Comparison of ENCODE assay signal across 8 cellular contexts in genomic region chr1:209513226-209513625, GRCh38.
DNase-seq lines count a peak whose midpoint lies in the region; ATAC-seq, FAIRE-seq and TF ChIP-seq lines count a peak whose summit lies in the region.

No MANE protein-coding gene starts in this region.

- intact Hi-C loops in activated T-helper 2 cell treated with anti-CD3 and anti-CD28 coated beads, Interferon-gamma antibody, Interleukin-2, Interleukin-4, amounts not matched to agents 10 μg/mL and 5 μg/mL and 100 μg/mL, durations not matched to agents 14 hours and 24 hours and 36 hours (cut with micrococcal nuclease) = no loop called here

- H3K4me3 Mint-ChIP-seq in activated T-helper 2 cell treated with anti-CD3 and anti-CD28 coated beads, Interferon-gamma antibody, Interleukin-2, Interleukin-4, amounts not matched to agents 10 μg/mL and 5 μg/mL and 100 μg/mL, durations not matched to agents 14 hours and 24 hours and 36 hours (ENCODE audit: low read depth) = no peak overlapping the region
- no peak overlapping the region for H3K4me3 Mint-ChIP-seq in T-helper 17 cell
- no peak overlapping the region for H3K4me3 Mint-ChIP-seq in T-cell

- H3K27me3 Mint-ChIP-seq in activated T-helper 2 cell treated with anti-CD3 and anti-CD28 coated beads, Interferon-gamma antibody, Interleukin-2, Interleukin-4, amounts not matched to agents 10 μg/mL and 5 μg/mL and 100 μg/mL, durations not matched to agents 14 hours and 24 hours and 36 hours (ENCODE audit: low read depth) = peaks cover 4% of the 10 kb centered on the region
- H3K27me3 Mint-ChIP-seq in T-helper 17 cell = peaks cover 44% of the 10 kb centered on the region
- H3K27me3 Mint-ChIP-seq in T-cell = peaks cover 8 to 24% of the 10 kb centered on the region in 2 donors

- no peaks in the 10 kb centered on the region for H3K9me3 Mint-ChIP-seq in activated T-helper 2 cell treated with anti-CD3 and anti-CD28 coated beads, Interferon-gamma antibody, Interleukin-2, Interleukin-4, amounts not matched to agents 10 μg/mL and 5 μg/mL and 100 μg/mL, durations not matched to agents 14 hours and 24 hours and 36 hours
- no peaks in the 10 kb centered on the region for H3K9me3 Mint-ChIP-seq in T-cell

- no peaks in the 10 kb centered on the region for H3K9me3 ChIP-seq in T-helper 17 cell (ENCODE audit: control insufficient read depth, low read length, poor library complexity, severe bottlenecking)

- no peaks in the 10 kb centered on the region for H3K4me1 Mint-ChIP-seq in activated T-helper 2 cell treated with anti-CD3 and anti-CD28 coated beads, Interferon-gamma antibody, Interleukin-2, Interleukin-4, amounts not matched to agents 10 μg/mL and 5 μg/mL and 100 μg/mL, durations not matched to agents 14 hours and 24 hours and 36 hours (ENCODE audit: low read depth)
- H3K4me1 Mint-ChIP-seq in T-helper 17 cell = peaks cover 4% of the 10 kb centered on the region
- no peaks in the 10 kb centered on the region for H3K4me1 Mint-ChIP-seq in T-cell

- CTCF ChIA-PET in T-cell (lab: Charles Lee) = no interaction called here

- no peak overlapping the region for H3K27ac Mint-ChIP-seq in activated T-helper 2 cell treated with anti-CD3 and anti-CD28 coated beads, Interferon-gamma antibody, Interleukin-2, Interleukin-4, amounts not matched to agents 10 μg/mL and 5 μg/mL and 100 μg/mL, durations not matched to agents 14 hours and 24 hours and 36 hours
- H3K27ac Mint-ChIP-seq in T-helper 17 cell (no peak overlapping the region), T-cell (no peak overlapping the region)

- no peaks in the 10 kb centered on the region for H3K36me3 Mint-ChIP-seq in activated T-helper 2 cell treated with anti-CD3 and anti-CD28 coated beads, Interferon-gamma antibody, Interleukin-2, Interleukin-4, amounts not matched to agents 10 μg/mL and 5 μg/mL and 100 μg/mL, durations not matched to agents 14 hours and 24 hours and 36 hours (ENCODE audit: low read depth)
- peaks cover 2% of the 10 kb centered on the region for H3K36me3 Mint-ChIP-seq in T-helper 17 cell (ENCODE audit: low read depth)
- H3K36me3 Mint-ChIP-seq in T-cell = no peaks in the 10 kb centered on the region

- ATAC-seq in T-helper 17 cell = no peak
- ATAC-seq in T-cell (replicated peaks in 1 of 4) = no peak

- peak; percentile 5 for DNase-seq in GM12892 (ENCODE audit: insufficient read length)
- DNase-seq in M059J (ENCODE audit: low read depth) = peak; percentile 70
- peak; percentile 22 to 42 for DNase-seq in SHP77 (lab: John Stamatoyannopoulos, UW)
- peak; percentile 2 for DNase-seq in globus pallidus (ENCODE audit: low spot score)
- no peak for DNase-seq in activated T-helper 2 cell treated with anti-CD3 and anti-CD28 coated beads, Interferon-gamma antibody, Interleukin-2, Interleukin-4, amounts not matched to agents 10 μg/mL and 5 μg/mL and 100 μg/mL, durations not matched to agents 14 hours and 24 hours and 36 hours (ENCODE audit: low spot score)
- no peak for DNase-seq in T-helper 17 cell
- DNase-seq in T-cell = no peak

- peak; percentile 80 for TF ChIP-seq CTCF in 22Rv1 (IDR thresholded peaks at IDR 0.05)

- POLR2A ChIA-PET in T-cell (lab: Charles Lee) = no interaction called here

- no peak overlapping the region for H3K27ac ChIP-seq in 22Rv1

- FAIRE-seq in GM12892 (lab: Jason Lieb, UNC) = peak; percentile 14

- no peak for TF ChIP-seq POLR2A in GM12892 (IDR thresholded peaks at IDR 0.05; ENCODE audit: low read depth, low read length)

Comparison
In these comparisons a context has a peak if more than half of its experiments do, and no peak if none do; other contexts are left out.
1. DNase-seq: peak in GM12892 (single experiment), M059J (single experiment), SHP77 (2 of 2) and globus pallidus (single experiment); none in activated T-helper 2 cell treated with anti-CD3 and anti-CD28 coated beads, Interferon-gamma antibody, Interleukin-2, Interleukin-4, amounts not matched to agents 10 μg/mL and 5 μg/mL and 100 μg/mL, durations not matched to agents 14 hours and 24 hours and 36 hours (single experiment), T-helper 17 cell (0 of 3) and T-cell (0 of 34).